Comparison of ENCODE assay signal across 13 cellular contexts in genomic region chr6:12371641-12372146, GRCh38.
DNase-seq lines count a peak whose midpoint lies in the region; ATAC-seq and TF ChIP-seq lines count a peak whose summit lies in the region.
"Had no signal": no experiment of that assay in that cellular context is flagged by ENCODE, and none has a peak within 500 bp of the region (broad histone marks: within the 10 kb centered on the region; RNA-seq: fewer than 3 reads in every experiment).

No MANE protein-coding gene starts in this region.

- H3K9me3 ChIP-seq in Caco-2, result no peaks in the 10 kb centered on the region
- H3K9me3 ChIP-seq: prostate gland had no signal

- BruUV-seq in Caco-2 (replicated peaks; lab: Mats Ljungman, UMichigan), result no TSS peak

- TF ChIP-seq CTCF in Caco-2 (IDR thresholded peaks at IDR 0.05; ENCODE audit: insufficient read depth in 1 of 2, low read depth in 1 of 2, low read length in 1 of 2, severe bottlenecking in 1 of 2, unreplicated experiment in 1 of 2), result no peak
- no peak for TF ChIP-seq CTCF in epithelial cell of proximal tubule (conservative IDR thresholded peaks at IDR 0.05; ENCODE audit: low read depth, low read length)

- peak; percentile 44 for ATAC-seq in GM21390 (IDR thresholded peaks at IDR 0.05; ENCODE audit: unreplicated experiment)
- ATAC-seq in T-cell (replicated peaks in 1 of 4), result no peak
- ATAC-seq in HG03135 (IDR thresholded peaks at IDR 0.05; ENCODE audit: unreplicated experiment), result no peak
- no peak for ATAC-seq in naive thymus-derived CD8-positive, alpha-beta T cell

- POLR2A ChIA-PET in Caco-2 (lab: Charles Lee), result interaction anchor here (0.6 to 1.2 kb wide), 2 partner anchors 15 to 47 kb away, joined by 3 to 4 read pairs; no protein-coding TSS in a partner anchor
- POLR2A ChIA-PET in T-cell (lab: Charles Lee), result no interaction called here
- POLR2A ChIA-PET in naive thymus-derived CD8-positive, alpha-beta T cell (lab: Charles Lee), result no interaction called here

- DNase-seq in Caco-2, result peak; percentile 66 to 73
- DNase-seq in HPDE6-E6E7 (ENCODE audit: extremely low spot score), result peak; percentile 49
- peak; percentile 84 for DNase-seq in epithelial cell of proximal tubule (ENCODE audit: low read depth)
- no peak for DNase-seq in T-cell
- no peak for DNase-seq in NCI-H1417 (lab: John Stamatoyannopoulos, UW)
- no peak for DNase-seq in naive thymus-derived CD8-positive, alpha-beta T cell
- DNase-seq: activated CD4-positive, CD25-positive, alpha-beta regulatory T cell treated with anti-CD3 and anti-CD28 coated beads, Interleukin-2, amount 50 U/mL, for 72 hours; activated naive CD4-positive, alpha-beta T cell treated with anti-CD3 and anti-CD28 coated beads, Interleukin-2, amount 10 ng/mL, durations not matched to agents 7 days and 5 days; AML-193; NCI-H1417 treated with DMSO at 0.1 percent for 48 hours had no signal

- peaks cover 54% of the 10 kb centered on the region for H3K4me1 ChIP-seq in Caco-2
- H3K4me1 ChIP-seq: prostate gland had no signal

- H3K9me3 Mint-ChIP-seq in Caco-2 (ENCODE audit: unreplicated experiment), result peaks cover 35% of the 10 kb centered on the region
- H3K9me3 Mint-ChIP-seq in T-cell, result no peaks in the 10 kb centered on the region
- H3K9me3 Mint-ChIP-seq in naive thymus-derived CD8-positive, alpha-beta T cell, result peaks cover 0 to 12% (median 0%) of the 10 kb centered on the region in 9 donors
- H3K9me3 Mint-ChIP-seq: activated naive CD4-positive, alpha-beta T cell treated with anti-CD3 and anti-CD28 coated beads, Interleukin-2, amount 10 ng/mL, durations not matched to agents 7 days and 5 days had no signal

- CTCF ChIA-PET in Caco-2 (lab: Charles Lee), result interaction anchor here (0.7 to 2.2 kb wide), 4 partner anchors 40 to 84 kb away, joined by 3 to 5 read pairs (median 4); no protein-coding TSS in a partner anchor
- CTCF ChIA-PET in T-cell (lab: Charles Lee), result no interaction called here

- no peaks in the 10 kb centered on the region for H3K36me3 ChIP-seq in Caco-2 (ENCODE audit: control insufficient read depth, insufficient read depth, low read length)
- H3K36me3 ChIP-seq: prostate gland had no signal

- H3K27me3 Mint-ChIP-seq in Caco-2 (ENCODE audit: insufficient read depth, unreplicated experiment) (no peaks in the 10 kb centered on the region), T-cell (peaks cover 14 to 19% of the 10 kb centered on the region in 2 donors)
- H3K27me3 Mint-ChIP-seq in naive thymus-derived CD8-positive, alpha-beta T cell, result peaks cover 13 to 42% (median 28%) of the 10 kb centered on the region in 5 donors
- H3K27me3 Mint-ChIP-seq: activated naive CD4-positive, alpha-beta T cell treated with anti-CD3 and anti-CD28 coated beads, Interleukin-2, amount 10 ng/mL, durations not matched to agents 7 days and 5 days had no signal

- peaks cover 43% of the 10 kb centered on the region for H3K4me1 Mint-ChIP-seq in Caco-2 (ENCODE audit: low read depth, unreplicated experiment)
- no peaks in the 10 kb centered on the region for H3K4me1 Mint-ChIP-seq in T-cell
- H3K4me1 Mint-ChIP-seq in naive thymus-derived CD8-positive, alpha-beta T cell, result no peaks in the 10 kb centered on the region
- H3K4me1 Mint-ChIP-seq: activated naive CD4-positive, alpha-beta T cell treated with anti-CD3 and anti-CD28 coated beads, Interleukin-2, amount 10 ng/mL, durations not matched to agents 7 days and 5 days had no signal

- no peak overlapping the region for H3K4me3 Mint-ChIP-seq in Caco-2 (ENCODE audit: unreplicated experiment)
- H3K4me3 Mint-ChIP-seq in T-cell, result no peak overlapping the region
- no peak overlapping the region for H3K4me3 Mint-ChIP-seq in naive thymus-derived CD8-positive, alpha-beta T cell
- H3K4me3 Mint-ChIP-seq: activated naive CD4-positive, alpha-beta T cell treated with anti-CD3 and anti-CD28 coated beads, Interleukin-2, amount 10 ng/mL, durations not matched to agents 7 days and 5 days had no signal

- H3K27ac Mint-ChIP-seq in Caco-2 (ENCODE audit: unreplicated experiment) (peak overlapping the region; percentile 52), T-cell (no peak overlapping the region)
- no peak overlapping the region for H3K27ac Mint-ChIP-seq in naive thymus-derived CD8-positive, alpha-beta T cell
- H3K27ac Mint-ChIP-seq: activated naive CD4-positive, alpha-beta T cell treated with anti-CD3 and anti-CD28 coated beads, Interleukin-2, amount 10 ng/mL, durations not matched to agents 7 days and 5 days had no signal

- intact Hi-C loops in Caco-2 (cut with micrococcal nuclease; ENCODE audit: unreplicated experiment), result loop anchor here (2.0 kb wide), 1 partner anchor 79 kb away; no protein-coding TSS in a partner anchor

- no peaks in the 10 kb centered on the region for H3K27me3 ChIP-seq in Caco-2 (replicated peaks; ENCODE audit: control insufficient read depth, insufficient read depth, low read length)

- no peak overlapping the region for H3K4me3 ChIP-seq in Caco-2 (ENCODE audit: low read depth, low read length)
- no peak overlapping the region for H3K4me3 ChIP-seq in epithelial cell of proximal tubule (ENCODE audit: low read depth, low read length)
- H3K4me3 ChIP-seq: prostate gland had no signal

- H3K36me3 Mint-ChIP-seq in Caco-2 (ENCODE audit: insufficient read depth, unreplicated experiment) (no peaks in the 10 kb centered on the region), T-cell (no peaks in the 10 kb centered on the region)
- no peaks in the 10 kb centered on the region for H3K36me3 Mint-ChIP-seq in naive thymus-derived CD8-positive, alpha-beta T cell
- H3K36me3 Mint-ChIP-seq: activated naive CD4-positive, alpha-beta T cell treated with anti-CD3 and anti-CD28 coated beads, Interleukin-2, amount 10 ng/mL, durations not matched to agents 7 days and 5 days had no signal

Comparison
In these comparisons a context has a peak if more than half of its experiments do, and no peak if none do; other contexts are left out.
1. DNase-seq: peak in Caco-2 (2 of 2), HPDE6-E6E7 (single experiment) and epithelial cell of proximal tubule (single experiment); none in T-cell (0 of 34), NCI-H1417 (0 of 3) and naive thymus-derived CD8-positive, alpha-beta T cell (0 of 10).